10 cellular contexts compared by ENCODE assay signal in genomic region chr13:32905063-32905863, GRCh38.
DNase-seq lines count a peak whose midpoint lies in the region; ATAC-seq and TF ChIP-seq lines count a peak whose summit lies in the region.
"Had no signal": no experiment of that assay in that cellular context is flagged by ENCODE, and none has a peak within 500 bp of the region (broad histone marks: within the 10 kb centered on the region; RNA-seq: fewer than 3 reads in every experiment).

No MANE protein-coding gene starts in this region.

- intact Hi-C loops in activated T-helper 1 cell treated with anti-CD3 and anti-CD28 coated beads, Interleukin-12 subunit alpha, Interleukin-12 subunit beta, Interleukin-2, Interleukin-4 antibody, amounts not matched to agents 30 ng/mL and 10 ng/mL and 1 ng/mL, durations not matched to agents 14 hours and 24 hours and 36 hours (cut with micrococcal nuclease): loop anchor here (1.0 to 10.0 kb wide), 20 partner anchors 12 to 1252 kb away; partner anchors contain the start of genes BRCA2, KL, N4BP2L1 and N4BP2L2
- intact Hi-C loops in thyroid gland (cut with DNase I): no loop called here

- TF ChIP-seq POLR2A in thyroid gland (IDR thresholded peaks at IDR 0.05): no peak

- peak; percentile 44 for DNase-seq in activated naive CD4-positive, alpha-beta T cell treated with anti-CD3 and anti-CD28 coated beads, Interleukin-2, amount 10 ng/mL, durations not matched to agents 7 days and 5 days
- no peak for DNase-seq in activated naive CD4-positive, alpha-beta T cell (lab: John Stamatoyannopoulos, UW)
- DNase-seq in activated T-helper 1 cell treated with anti-CD3 and anti-CD28 coated beads, Interleukin-12 subunit alpha, Interleukin-12 subunit beta, Interleukin-2, Interleukin-4 antibody, amounts not matched to agents 30 ng/mL and 10 ng/mL and 1 ng/mL, durations not matched to agents 14 hours and 24 hours and 36 hours (ENCODE audit: low spot score): no peak
- DNase-seq in thyroid gland: no peak
- no peak for DNase-seq in NCI-H82 (lab: John Stamatoyannopoulos, UW)
- DNase-seq: CD4-positive, alpha-beta memory T cell had no signal

- peaks cover 8% of the 10 kb centered on the region for H3K9me3 Mint-ChIP-seq in activated naive CD4-positive, alpha-beta T cell treated with anti-CD3 and anti-CD28 coated beads, Interleukin-2, amount 10 ng/mL, durations not matched to agents 7 days and 5 days
- peaks cover 3% of the 10 kb centered on the region for H3K9me3 Mint-ChIP-seq in activated T-helper 1 cell treated with anti-CD3 and anti-CD28 coated beads, Interleukin-12 subunit alpha, Interleukin-12 subunit beta, Interleukin-2, Interleukin-4 antibody, amounts not matched to agents 30 ng/mL and 10 ng/mL and 1 ng/mL, durations not matched to agents 14 hours and 24 hours and 36 hours
- peaks cover 4% of the 10 kb centered on the region for H3K9me3 Mint-ChIP-seq in stimulated activated naive CD8-positive, alpha-beta T cell treated with anti-CD3 and anti-CD28 coated beads, Interleukin-15, Interleukin-2, amounts not matched to agents 100 ng/mL and 50 ng/mL, for 24 hours

- no peaks in the 10 kb centered on the region for H3K36me3 ChIP-seq in thyroid gland
- H3K36me3 ChIP-seq: ascending aorta had no signal

- H3K4me3 Mint-ChIP-seq in activated naive CD4-positive, alpha-beta T cell treated with anti-CD3 and anti-CD28 coated beads, Interleukin-2, amount 10 ng/mL, durations not matched to agents 7 days and 5 days: peak overlapping the region; percentile 49
- H3K4me3 Mint-ChIP-seq in activated T-helper 1 cell treated with anti-CD3 and anti-CD28 coated beads, Interleukin-12 subunit alpha, Interleukin-12 subunit beta, Interleukin-2, Interleukin-4 antibody, amounts not matched to agents 30 ng/mL and 10 ng/mL and 1 ng/mL, durations not matched to agents 14 hours and 24 hours and 36 hours: peak overlapping the region; percentile 69
- peak overlapping the region; percentile 57 for H3K4me3 Mint-ChIP-seq in stimulated activated naive CD8-positive, alpha-beta T cell treated with anti-CD3 and anti-CD28 coated beads, Interleukin-15, Interleukin-2, amounts not matched to agents 100 ng/mL and 50 ng/mL, for 24 hours
- H3K4me3 Mint-ChIP-seq: CD4-positive, alpha-beta memory T cell had no signal

- TF ChIP-seq CTCF in thyroid gland (IDR thresholded peaks at IDR 0.05): no peak

- WGBS in thyroid gland, 2 donors: 79% methylated on average over 6 of the region's 6 CpGs

- peaks cover 3% of the 10 kb centered on the region for H3K36me3 Mint-ChIP-seq in activated naive CD4-positive, alpha-beta T cell treated with anti-CD3 and anti-CD28 coated beads, Interleukin-2, amount 10 ng/mL, durations not matched to agents 7 days and 5 days
- no peaks in the 10 kb centered on the region for H3K36me3 Mint-ChIP-seq in activated T-helper 1 cell treated with anti-CD3 and anti-CD28 coated beads, Interleukin-12 subunit alpha, Interleukin-12 subunit beta, Interleukin-2, Interleukin-4 antibody, amounts not matched to agents 30 ng/mL and 10 ng/mL and 1 ng/mL, durations not matched to agents 14 hours and 24 hours and 36 hours (ENCODE audit: low read depth)
- no peaks in the 10 kb centered on the region for H3K36me3 Mint-ChIP-seq in stimulated activated naive CD8-positive, alpha-beta T cell treated with anti-CD3 and anti-CD28 coated beads, Interleukin-15, Interleukin-2, amounts not matched to agents 100 ng/mL and 50 ng/mL, for 24 hours (ENCODE audit: low read depth)
- H3K36me3 Mint-ChIP-seq: CD4-positive, alpha-beta memory T cell had no signal

- no peak overlapping the region for H3K4me3 ChIP-seq in thyroid gland (replicated peaks in 1 of 3)
- H3K4me3 ChIP-seq: ascending aorta had no signal

- no peaks in the 10 kb centered on the region for H3K27me3 ChIP-seq in thyroid gland
- H3K27me3 ChIP-seq: ascending aorta had no signal

- CTCF ChIA-PET in activated naive CD4-positive, alpha-beta T cell treated with anti-CD3 and anti-CD28 coated beads, Interleukin-2, amount 10 ng/mL, durations not matched to agents 7 days and 5 days (lab: Charles Lee): interaction anchor here (1.1 to 1.6 kb wide), 2 partner anchors 118 to 169 kb away, joined by 3 to 4 read pairs; no protein-coding TSS in a partner anchor

- ATAC-seq in HG03469 (IDR thresholded peaks at IDR 0.05; ENCODE audit: unreplicated experiment) (peak; percentile 62), HG02970 (IDR thresholded peaks at IDR 0.05; ENCODE audit: low FRiP score, unreplicated experiment) (no peak)

- H3K27me3 Mint-ChIP-seq in activated naive CD4-positive, alpha-beta T cell treated with anti-CD3 and anti-CD28 coated beads, Interleukin-2, amount 10 ng/mL, durations not matched to agents 7 days and 5 days: no peaks in the 10 kb centered on the region
- H3K27me3 Mint-ChIP-seq in activated T-helper 1 cell treated with anti-CD3 and anti-CD28 coated beads, Interleukin-12 subunit alpha, Interleukin-12 subunit beta, Interleukin-2, Interleukin-4 antibody, amounts not matched to agents 30 ng/mL and 10 ng/mL and 1 ng/mL, durations not matched to agents 14 hours and 24 hours and 36 hours (ENCODE audit: insufficient read depth): peaks cover 4% of the 10 kb centered on the region
- H3K27me3 Mint-ChIP-seq in stimulated activated naive CD8-positive, alpha-beta T cell treated with anti-CD3 and anti-CD28 coated beads, Interleukin-15, Interleukin-2, amounts not matched to agents 100 ng/mL and 50 ng/mL, for 24 hours: no peaks in the 10 kb centered on the region

- H3K4me1 Mint-ChIP-seq in activated naive CD4-positive, alpha-beta T cell treated with anti-CD3 and anti-CD28 coated beads, Interleukin-2, amount 10 ng/mL, durations not matched to agents 7 days and 5 days: peaks cover 38% of the 10 kb centered on the region
- H3K4me1 Mint-ChIP-seq in activated T-helper 1 cell treated with anti-CD3 and anti-CD28 coated beads, Interleukin-12 subunit alpha, Interleukin-12 subunit beta, Interleukin-2, Interleukin-4 antibody, amounts not matched to agents 30 ng/mL and 10 ng/mL and 1 ng/mL, durations not matched to agents 14 hours and 24 hours and 36 hours (ENCODE audit: low read depth): peaks cover 32% of the 10 kb centered on the region
- peaks cover 27% of the 10 kb centered on the region for H3K4me1 Mint-ChIP-seq in stimulated activated naive CD8-positive, alpha-beta T cell treated with anti-CD3 and anti-CD28 coated beads, Interleukin-15, Interleukin-2, amounts not matched to agents 100 ng/mL and 50 ng/mL, for 24 hours (ENCODE audit: low read depth)

- H3K27ac ChIP-seq in thyroid gland: no peak overlapping the region

- no peaks in the 10 kb centered on the region for H3K9me3 ChIP-seq in thyroid gland
- H3K9me3 ChIP-seq: ascending aorta had no signal

- H3K4me1 ChIP-seq in thyroid gland: no peaks in the 10 kb centered on the region

- H3K27ac Mint-ChIP-seq in activated naive CD4-positive, alpha-beta T cell treated with anti-CD3 and anti-CD28 coated beads, Interleukin-2, amount 10 ng/mL, durations not matched to agents 7 days and 5 days: peak overlapping the region; percentile 89
- H3K27ac Mint-ChIP-seq in activated T-helper 1 cell treated with anti-CD3 and anti-CD28 coated beads, Interleukin-12 subunit alpha, Interleukin-12 subunit beta, Interleukin-2, Interleukin-4 antibody, amounts not matched to agents 30 ng/mL and 10 ng/mL and 1 ng/mL, durations not matched to agents 14 hours and 24 hours and 36 hours: peak overlapping the region; percentile 83
- peak overlapping the region; percentile 72 for H3K27ac Mint-ChIP-seq in stimulated activated naive CD8-positive, alpha-beta T cell treated with anti-CD3 and anti-CD28 coated beads, Interleukin-15, Interleukin-2, amounts not matched to agents 100 ng/mL and 50 ng/mL, for 24 hours
